8 cellular contexts compared by ENCODE assay signal in the genomic region with DNA sequence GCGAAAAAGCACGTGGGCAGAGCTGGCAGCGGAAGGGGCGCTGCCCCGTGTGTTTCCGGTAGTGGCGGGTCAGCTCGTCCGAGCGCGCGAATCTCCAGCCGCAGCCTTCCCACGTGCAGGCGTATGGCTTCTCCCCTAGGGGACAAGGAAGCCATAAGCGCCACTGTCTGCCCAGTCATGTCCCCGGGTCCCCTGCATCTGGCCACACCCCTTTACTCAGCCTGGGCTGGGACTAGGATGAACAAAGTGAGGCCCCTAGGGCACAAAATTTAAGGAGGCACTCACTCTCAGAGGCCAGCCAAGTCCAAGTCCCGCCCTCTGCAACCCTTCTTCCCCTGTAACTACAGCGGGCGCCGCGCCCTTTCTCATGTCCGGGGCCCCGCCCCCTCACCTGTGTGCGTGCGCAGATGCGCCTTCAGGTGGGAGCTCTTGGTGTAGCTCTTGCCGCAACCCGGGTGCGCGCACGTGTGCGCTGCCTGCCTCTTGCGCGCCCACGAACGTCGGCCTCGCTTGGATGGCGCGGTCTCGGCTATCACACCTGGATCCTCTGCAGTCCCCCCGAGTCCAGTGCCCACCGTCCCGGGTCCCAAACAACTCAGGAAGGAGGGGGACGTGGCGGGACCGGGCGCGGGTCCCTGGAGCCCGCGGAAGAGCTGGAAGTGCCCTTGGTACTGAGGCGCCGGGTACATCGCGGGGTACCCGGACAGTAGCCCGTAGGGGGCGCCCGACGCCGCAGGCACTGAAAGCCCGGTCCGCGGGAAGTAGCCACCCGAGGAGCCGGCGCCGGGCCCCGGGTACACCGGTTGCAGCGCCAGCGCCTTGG. TPM values are rescaled to one million over a fixed set of nuclear protein-coding genes. Genes with fewer than 3 reads are reported as not detected.
DNase-seq lines count a peak whose midpoint lies in the region; ATAC-seq lines count a peak whose summit lies in the region.

No MANE protein-coding gene starts in this region.

- H3K36me3 ChIP-seq in GM23248 (ENCODE audit: low read depth), result no peaks in the 10 kb centered on the region

- no peaks in the 10 kb centered on the region; the same call in 1 of the 2 replicates for H3K27me3 ChIP-seq in GM23248 (replicated peaks; ENCODE audit: insufficient read depth)

- H3K4me1 ChIP-seq in GM23248 (ENCODE audit: insufficient read depth), result no peaks in the 10 kb centered on the region

- no peaks in the 10 kb centered on the region for H3F3A ChIP-seq in GM23248 (ENCODE audit: insufficient read depth)

- peak overlapping the region; percentile 44 to 94 (median 88) for H3K27ac Mint-ChIP-seq in naive thymus-derived CD8-positive, alpha-beta T cell

- H3K27me3 Mint-ChIP-seq in naive thymus-derived CD8-positive, alpha-beta T cell, result no peaks in the 10 kb centered on the region

- POLR2A ChIA-PET in naive thymus-derived CD8-positive, alpha-beta T cell (lab: Charles Lee), result interaction anchor here (0.6 to 6.7 kb wide), 14 partner anchors 12 to 204 kb away, joined by 3 to 56 read pairs (median 8); a partner anchor contains a TSS

- peak overlapping the region; percentile 77 for H2AFZ ChIP-seq in GM23248

- ATAC-seq in esophagus mucosa (peak; percentile 82), GM18498 (IDR thresholded peaks at IDR 0.05; ENCODE audit: unreplicated experiment) (no peak)
- peak; percentile 67 to 82 for ATAC-seq in naive thymus-derived CD8-positive, alpha-beta T cell

- H3K4me1 Mint-ChIP-seq in naive thymus-derived CD8-positive, alpha-beta T cell, result peaks cover 9 to 31% (median 24%) of the 10 kb centered on the region in 4 donors

- in situ Hi-C loops in GM23248 (cut with MboI), result no loop called here

- no peaks in the 10 kb centered on the region for H3K79me2 ChIP-seq in GM23248 (ENCODE audit: insufficient read depth)

- H4K20me1 ChIP-seq in GM23248 (ENCODE audit: insufficient read depth), result no peaks in the 10 kb centered on the region

- H3K4me3 Mint-ChIP-seq in naive thymus-derived CD8-positive, alpha-beta T cell, result peak overlapping the region; percentile 86 to 92 (median 89)

- H3K9me3 ChIP-seq in GM23248 (ENCODE audit: low read depth), result no peaks in the 10 kb centered on the region

- peak overlapping the region; percentile 79 for H3K4me2 ChIP-seq in GM23248 (ENCODE audit: unreplicated experiment)

- H3K36me3 Mint-ChIP-seq in naive thymus-derived CD8-positive, alpha-beta T cell, result no peaks in the 10 kb centered on the region

- no peak overlapping the region for H3K9ac ChIP-seq in GM23248

- WGBS in GM23248 (ENCODE audit: low coverage in 1 of 2, low lambda C conversion rate in 2 of 2, missing lambda C conversion rate in 2 of 2), 2 experiments, result 6 to 11% methylated on average over 62 to 65 of the region's 73 CpGs

- H3K9me2 ChIP-seq in GM23248 (ENCODE audit: insufficient read depth), result no peaks in the 10 kb centered on the region

- no peak overlapping the region for H3K27ac ChIP-seq in GM23248

- peak overlapping the region; percentile 64 for H3K4me3 ChIP-seq in GM23248

- peak; percentile 52 for DNase-seq in AG08395 (ENCODE audit: low spot score)
- peak; percentile 75 for DNase-seq in GM23248
- peak; percentile 95 for DNase-seq in NCI-H774 (lab: John Stamatoyannopoulos, UW)
- peak; percentile 81 for DNase-seq in activated T-cell treated with anti-CD3 and anti-CD28 coated beads for 1 hour (ENCODE audit: low read depth)
- DNase-seq in naive thymus-derived CD8-positive, alpha-beta T cell, result peak; percentile 76 to 93 (median 88)
- peak; percentile 75 to 90 (median 85) for DNase-seq in stimulated activated naive CD4-positive, alpha-beta T cell (lab: John Stamatoyannopoulos, UW)

- peaks cover 0 to 7% (median 0%) of the 10 kb centered on the region in 9 donors for H3K9me3 Mint-ChIP-seq in naive thymus-derived CD8-positive, alpha-beta T cell

RNA-seq across cellular contexts. Expression of a gene that starts 1.9 kb away (rescaled TPM):
- 0.11 TPM in 1 of 2 replicates, not detected in the other for total RNA-seq in GM23248 (2014; rRNA removed; shearing (Covaris generic))
- not detected in 2 replicates for polyA plus RNA-seq in GM23248 (2016; fragmentation: Nextera tagmentation; extraction: Ambion mirVana)
- not detected for total RNA-seq in esophagus mucosa
- not detected for total RNA-seq in naive thymus-derived CD8-positive, alpha-beta T cell
- under 1 TPM in 1 of 3 donors, not detected in 2; 0.45 TPM for polyA plus RNA-seq in naive thymus-derived CD8-positive, alpha-beta T cell

RNA-seq across cellular contexts. Expression of a gene that starts 3.9 kb away (rescaled TPM):
- 35.4 and 40.9 TPM in 2 replicates for total RNA-seq in GM23248 (2014; rRNA removed; shearing (Covaris generic))
- 51.7 and 52.4 TPM in 2 replicates for polyA plus RNA-seq in GM23248 (2016; fragmentation: Nextera tagmentation; extraction: Ambion mirVana)
- total RNA-seq in esophagus mucosa, result 22.5 TPM
- total RNA-seq in naive thymus-derived CD8-positive, alpha-beta T cell, result 10 to 100 TPM; 26.2 to 27.3 TPM
- polyA plus RNA-seq in naive thymus-derived CD8-positive, alpha-beta T cell, result 10 to 100 TPM; 46.1 to 49.5 (median 46.2) TPM

RNA-seq across cellular contexts. Expression of a gene that starts 5.8 kb away (rescaled TPM):
- total RNA-seq in GM23248 (2014; rRNA removed; shearing (Covaris generic)), result 22.5 and 30.0 TPM in 2 replicates
- 20.0 and 20.7 TPM in 2 replicates for polyA plus RNA-seq in GM23248 (2016; fragmentation: Nextera tagmentation; extraction: Ambion mirVana)
- 16.1 TPM for total RNA-seq in esophagus mucosa
- 10 to 100 TPM; 68.5 to 69.8 TPM for total RNA-seq in naive thymus-derived CD8-positive, alpha-beta T cell
- 10 to 100 TPM; 18.0 to 20.7 (median 19.8) TPM for polyA plus RNA-seq in naive thymus-derived CD8-positive, alpha-beta T cell

RNA-seq across cellular contexts. Expression of a gene that starts 34.0 kb away (rescaled TPM):
- 0.25 TPM in 1 of 2 replicates, not detected in the other for total RNA-seq in GM23248 (2014; rRNA removed; shearing (Covaris generic))
- polyA plus RNA-seq in GM23248 (2016; fragmentation: Nextera tagmentation; extraction: Ambion mirVana), result 0.49 and 0.56 TPM in 2 replicates
- 0.56 TPM for total RNA-seq in esophagus mucosa
- 1 to 10 TPM in 1 of 2 experiments, not detected in 1; 1.8 TPM for total RNA-seq in naive thymus-derived CD8-positive, alpha-beta T cell
- not detected for polyA plus RNA-seq in naive thymus-derived CD8-positive, alpha-beta T cell

RNA-seq across cellular contexts. Expression of a gene that starts 46.8 kb away (rescaled TPM):
- 1.8 TPM in 1 of 2 replicates, not detected in the other for total RNA-seq in GM23248 (2014; rRNA removed; shearing (Covaris generic))
- polyA plus RNA-seq in GM23248 (2016; fragmentation: Nextera tagmentation; extraction: Ambion mirVana), result 0.24 TPM in 1 of 2 replicates, not detected in the other
- total RNA-seq in esophagus mucosa, result not detected
- 1 to 10 TPM in 1 of 2 experiments, under 1 TPM in 1; 0.26 to 1.3 TPM for total RNA-seq in naive thymus-derived CD8-positive, alpha-beta T cell
- polyA plus RNA-seq in naive thymus-derived CD8-positive, alpha-beta T cell, result 1 to 10 TPM in 1 of 3 donors, under 1 TPM in 2; 0.22 to 4.4 (median 0.97) TPM
